ENCODE assay signal across 8 cellular contexts in the genomic region with DNA sequence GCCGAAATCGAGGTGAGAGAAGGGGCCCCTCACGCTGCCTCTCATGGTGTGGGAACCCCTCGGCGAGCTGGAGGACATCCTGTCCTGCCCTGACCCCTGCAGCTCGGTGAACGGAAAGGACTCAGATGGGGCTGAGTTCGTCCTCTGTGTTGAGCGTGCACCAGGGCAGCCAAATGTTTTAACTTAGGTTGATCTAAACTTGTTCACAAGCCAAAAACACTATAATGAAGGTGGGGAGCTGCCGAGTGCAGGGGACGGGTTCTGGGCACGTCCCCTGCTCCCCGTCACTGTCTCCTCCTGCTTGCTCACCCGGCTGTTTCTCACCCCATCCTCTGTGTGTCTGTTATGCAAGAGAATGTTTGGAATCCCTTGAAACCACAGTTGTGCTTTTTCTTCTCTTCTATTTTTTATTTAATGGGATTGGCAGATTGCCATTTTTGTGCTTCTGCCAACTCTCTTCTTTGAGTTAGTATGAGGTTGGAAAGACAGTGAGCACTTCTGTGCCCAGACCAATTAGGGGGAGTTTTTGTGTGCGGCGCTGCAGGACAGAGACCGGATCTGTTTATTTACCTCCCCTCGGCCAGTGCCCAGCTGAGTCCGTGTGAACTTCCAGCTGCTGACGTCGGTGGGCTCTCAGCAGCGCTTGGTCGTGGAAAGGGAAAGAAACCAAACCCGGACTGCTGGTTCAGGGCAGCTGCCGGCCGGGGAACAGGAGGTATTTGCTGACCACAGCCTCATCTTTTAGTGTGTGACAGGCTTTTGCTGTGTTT.
A peak's percentile ranks its signal among the peaks of the same experiment; 100 is the strongest.
DNase-seq lines count a peak whose midpoint lies in the region; ATAC-seq and TF ChIP-seq lines count a peak whose summit lies in the region.

No MANE protein-coding gene starts in this region.

- POLR2A ChIA-PET in activated CD4-positive, alpha-beta memory T cell treated with anti-CD3 and anti-CD28 coated beads, Interleukin-2, amount 10 ng/mL, durations not matched to agents 7 days and 5 days (lab: Charles Lee): no interaction called here

- H3K9me3 Mint-ChIP-seq in GM23338: 0 out of 3 replicates have a peak, but pooled peaks cover 7% of the 10 kb centered on the region
- no peaks in the 10 kb centered on the region for H3K9me3 Mint-ChIP-seq in endodermal cell
- H3K9me3 Mint-ChIP-seq in activated CD4-positive, alpha-beta memory T cell treated with anti-CD3 and anti-CD28 coated beads, Interleukin-2, amount 10 ng/mL, durations not matched to agents 7 days and 5 days: no peaks in the 10 kb centered on the region

- H3F3A ChIP-seq in GM23338 (replicated peaks; ENCODE audit: low read depth): peaks cover 58% of the 10 kb centered on the region

- H3K27me3 Mint-ChIP-seq in GM23338 (ENCODE audit: insufficient read depth, low read depth, poor library complexity) (peaks cover 63% of the 10 kb centered on the region), endodermal cell (ENCODE audit: insufficient read depth) (no peaks in the 10 kb centered on the region)
- no peaks in the 10 kb centered on the region for H3K27me3 Mint-ChIP-seq in activated CD4-positive, alpha-beta memory T cell treated with anti-CD3 and anti-CD28 coated beads, Interleukin-2, amount 10 ng/mL, durations not matched to agents 7 days and 5 days

- no peaks in the 10 kb centered on the region for H3K27me3 ChIP-seq in GM23338 (ENCODE audit: insufficient read depth)
- no peaks in the 10 kb centered on the region for H3K27me3 ChIP-seq in endodermal cell (ENCODE audit: control insufficient read depth, insufficient read depth, low read length, poor library complexity, severe bottlenecking)

- H3K4me1 ChIP-seq in GM23338 (ENCODE audit: insufficient read depth): peaks cover 14% of the 10 kb centered on the region
- no peaks in the 10 kb centered on the region for H3K4me1 ChIP-seq in endodermal cell (ENCODE audit: control insufficient read depth, insufficient read depth, low read length)
- no peaks in the 10 kb centered on the region for H3K4me1 ChIP-seq in mucosa of descending colon (ENCODE audit: low read depth)

- H3K4me2 ChIP-seq in GM23338: no peak overlapping the region

- H3K9me2 ChIP-seq in GM23338 (ENCODE audit: insufficient read depth): no peaks in the 10 kb centered on the region

- H3K36me3 ChIP-seq in GM23338 (ENCODE audit: insufficient read depth): peaks cover 68% of the 10 kb centered on the region
- peaks cover 88% of the 10 kb centered on the region for H3K36me3 ChIP-seq in endodermal cell (ENCODE audit: control insufficient read depth, insufficient read depth, low read length)
- no peaks in the 10 kb centered on the region for H3K36me3 ChIP-seq in mucosa of descending colon (ENCODE audit: low read depth)

- H3K36me3 Mint-ChIP-seq in GM23338 (ENCODE audit: low read depth) (peaks cover 98% of the 10 kb centered on the region), endodermal cell (ENCODE audit: low read depth) (peaks cover 82% of the 10 kb centered on the region)
- peaks cover 42% of the 10 kb centered on the region for H3K36me3 Mint-ChIP-seq in activated CD4-positive, alpha-beta memory T cell treated with anti-CD3 and anti-CD28 coated beads, Interleukin-2, amount 10 ng/mL, durations not matched to agents 7 days and 5 days (ENCODE audit: low read depth)

- H3K79me2 ChIP-seq in GM23338 (replicated peaks; ENCODE audit: insufficient read depth): peaks cover 96% of the 10 kb centered on the region

- H3K27ac ChIP-seq in GM23338 (ENCODE audit: low read depth) (peak overlapping the region; percentile 72; the same call in 1 of the 2 replicates), endodermal cell (ENCODE audit: low read depth, low read length) (peak overlapping the region; percentile 38)

- H3K9ac ChIP-seq in endodermal cell (ENCODE audit: extremely low read depth, low read length, poor library complexity, severe bottlenecking): no peak overlapping the region

- TF ChIP-seq CTCF in GM23338 (conservative IDR thresholded peaks at IDR 0.05; ENCODE audit: low read depth in 2 of 2): no peak
- no peak for TF ChIP-seq CTCF in endodermal cell (conservative IDR thresholded peaks at IDR 0.05)
- no peak for TF ChIP-seq CTCF in mucosa of descending colon (IDR thresholded peaks at IDR 0.05)

- H4K20me1 ChIP-seq in GM23338 (replicated peaks; ENCODE audit: insufficient read depth): peaks cover 72% of the 10 kb centered on the region

- H3K4me3 ChIP-seq in GM23338 (no peak overlapping the region), endodermal cell (ENCODE audit: low read length) (no peak overlapping the region), mucosa of descending colon (no peak overlapping the region)

- 0 out of 2 replicates have a peak overlapping the region, but pooled peaks have one; percentile 19 for H3K27ac Mint-ChIP-seq in GM23338
- peak overlapping the region; percentile 6 for H3K27ac Mint-ChIP-seq in endodermal cell
- H3K27ac Mint-ChIP-seq in activated CD4-positive, alpha-beta memory T cell treated with anti-CD3 and anti-CD28 coated beads, Interleukin-2, amount 10 ng/mL, durations not matched to agents 7 days and 5 days: no peak overlapping the region

- peaks cover 55% of the 10 kb centered on the region for H3K4me1 Mint-ChIP-seq in GM23338
- peaks cover 2% of the 10 kb centered on the region for H3K4me1 Mint-ChIP-seq in endodermal cell
- H3K4me1 Mint-ChIP-seq in activated CD4-positive, alpha-beta memory T cell treated with anti-CD3 and anti-CD28 coated beads, Interleukin-2, amount 10 ng/mL, durations not matched to agents 7 days and 5 days: no peaks in the 10 kb centered on the region

- H3K4me3 Mint-ChIP-seq in GM23338 (no peak overlapping the region; the same call in 2 of the 3 replicates), endodermal cell (no peak overlapping the region)
- no peak overlapping the region for H3K4me3 Mint-ChIP-seq in activated CD4-positive, alpha-beta memory T cell treated with anti-CD3 and anti-CD28 coated beads, Interleukin-2, amount 10 ng/mL, durations not matched to agents 7 days and 5 days

- WGBS in endodermal cell (ENCODE audit: insufficient coverage in 1 of 2, insufficient read length in 1 of 2), 2 experiments: 88 to 95% methylated on average over 15 to 26 of the region's 26 CpGs

- no peak for ATAC-seq in GM23338
- ATAC-seq in mucosa of descending colon: peak; percentile 47
- no peak for ATAC-seq in HG03025 (IDR thresholded peaks at IDR 0.05; ENCODE audit: low FRiP score, unreplicated experiment)

- no peak overlapping the region for H2AFZ ChIP-seq in GM23338

- DNase-seq in GM23338 (ENCODE audit: low spot score) (no peak), NCI-H748 (lab: John Stamatoyannopoulos, UW; ENCODE audit: unreplicated experiment) (peak; percentile 98), endodermal cell (no peak), mucosa of descending colon (peak; percentile 39 to 71 (median 48)), DMS114 treated with DMSO at 0.1 percent for 48 hours (lab: John Stamatoyannopoulos, UW; ENCODE audit: unreplicated experiment) (no peak), iPS-NIHi11 (ENCODE audit: low spot score) (no peak)
- no peak for DNase-seq in activated CD4-positive, alpha-beta memory T cell treated with anti-CD3 and anti-CD28 coated beads, Interleukin-2, amount 10 ng/mL, durations not matched to agents 7 days and 5 days

- CTCF ChIA-PET in activated CD4-positive, alpha-beta memory T cell treated with anti-CD3 and anti-CD28 coated beads, Interleukin-2, amount 10 ng/mL, durations not matched to agents 7 days and 5 days (lab: Charles Lee): no interaction called here

- intact Hi-C loops in mucosa of descending colon (cut with DNase I, micrococcal nuclease): loop anchor here in 1 of 2 donors (10.0 kb wide), 1 partner anchor 120 kb away; no protein-coding TSS in a partner anchor

- H3K9me3 ChIP-seq in endodermal cell (ENCODE audit: control insufficient read depth, low read length) (no peaks in the 10 kb centered on the region), mucosa of descending colon (no peaks in the 10 kb centered on the region)

TF ChIP-seq in GM23338, 12 proteins besides CTCF, POLR2A, EP300 and RAD21:
- TF ChIP-seq POLR2AphosphoS5 (IDR thresholded peaks at IDR 0.05; ENCODE audit: low read depth): 0 out of 2 replicates have a peak, but pooled peaks have one; percentile 10
- TF ChIP-seq, protein P1, sequence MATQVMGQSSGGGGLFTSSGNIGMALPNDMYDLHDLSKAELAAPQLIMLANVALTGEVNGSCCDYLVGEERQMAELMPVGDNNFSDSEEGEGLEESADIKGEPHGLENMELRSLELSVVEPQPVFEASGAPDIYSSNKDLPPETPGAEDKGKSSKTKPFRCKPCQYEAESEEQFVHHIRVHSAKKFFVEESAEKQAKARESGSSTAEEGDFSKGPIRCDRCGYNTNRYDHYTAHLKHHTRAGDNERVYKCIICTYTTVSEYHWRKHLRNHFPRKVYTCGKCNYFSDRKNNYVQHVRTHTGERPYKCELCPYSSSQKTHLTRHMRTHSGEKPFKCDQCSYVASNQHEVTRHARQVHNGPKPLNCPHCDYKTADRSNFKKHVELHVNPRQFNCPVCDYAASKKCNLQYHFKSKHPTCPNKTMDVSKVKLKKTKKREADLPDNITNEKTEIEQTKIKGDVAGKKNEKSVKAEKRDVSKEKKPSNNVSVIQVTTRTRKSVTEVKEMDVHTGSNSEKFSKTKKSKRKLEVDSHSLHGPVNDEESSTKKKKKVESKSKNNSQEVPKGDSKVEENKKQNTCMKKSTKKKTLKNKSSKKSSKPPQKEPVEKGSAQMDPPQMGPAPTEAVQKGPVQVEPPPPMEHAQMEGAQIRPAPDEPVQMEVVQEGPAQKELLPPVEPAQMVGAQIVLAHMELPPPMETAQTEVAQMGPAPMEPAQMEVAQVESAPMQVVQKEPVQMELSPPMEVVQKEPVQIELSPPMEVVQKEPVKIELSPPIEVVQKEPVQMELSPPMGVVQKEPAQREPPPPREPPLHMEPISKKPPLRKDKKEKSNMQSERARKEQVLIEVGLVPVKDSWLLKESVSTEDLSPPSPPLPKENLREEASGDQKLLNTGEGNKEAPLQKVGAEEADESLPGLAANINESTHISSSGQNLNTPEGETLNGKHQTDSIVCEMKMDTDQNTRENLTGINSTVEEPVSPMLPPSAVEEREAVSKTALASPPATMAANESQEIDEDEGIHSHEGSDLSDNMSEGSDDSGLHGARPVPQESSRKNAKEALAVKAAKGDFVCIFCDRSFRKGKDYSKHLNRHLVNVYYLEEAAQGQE (IDR thresholded peaks at IDR 0.05; ENCODE audit: unreplicated experiment): no peak

Comparison
In these comparisons a context has a peak if more than half of its experiments do, and no peak if none do; other contexts are left out.
1. DNase-seq: peak in NCI-H748 (single experiment) and mucosa of descending colon (3 of 3); none in GM23338 (single experiment), endodermal cell (single experiment), DMS114 treated with DMSO at 0.1 percent for 48 hours (single experiment), iPS-NIHi11 (single experiment) and activated CD4-positive, alpha-beta memory T cell treated with anti-CD3 and anti-CD28 coated beads, Interleukin-2, amount 10 ng/mL, durations not matched to agents 7 days and 5 days (single experiment).